In the genomic region with DNA sequence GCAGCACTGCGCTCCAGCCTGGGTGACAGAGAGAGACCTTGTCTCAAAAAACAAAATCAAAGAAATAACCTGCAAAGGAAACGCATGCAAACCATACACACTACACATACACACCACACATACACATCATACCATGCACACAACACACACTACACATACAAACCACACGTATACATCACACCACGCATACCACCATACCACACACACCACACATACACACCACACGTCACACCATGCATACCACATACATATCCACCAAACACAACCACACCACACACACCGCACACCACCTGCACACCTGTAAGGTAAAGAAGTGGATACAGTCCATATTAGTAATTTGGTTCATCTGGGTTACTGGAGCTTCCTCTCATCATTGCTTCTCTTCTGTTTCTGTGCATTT, we compare ENCODE assay signal across 23 cellular contexts. TPM values are rescaled to one million over a fixed set of nuclear protein-coding genes. Genes with fewer than 3 reads are reported as not detected.
DNase-seq lines count a peak whose midpoint lies in the region; ATAC-seq, FAIRE-seq and TF ChIP-seq lines count a peak whose summit lies in the region.
"Had no signal": no experiment of that assay in that cellular context is flagged by ENCODE, and none has a peak within 500 bp of the region (broad histone marks: within the 10 kb centered on the region; RNA-seq: fewer than 3 reads in every experiment).

No MANE protein-coding gene starts in this region.

- BruUV-seq in IMR-90 (replicated peaks; lab: Mats Ljungman, UMichigan): no TSS peak

- no peak overlapping the region for H3K14ac ChIP-seq in IMR-90 (replicated peaks; ENCODE audit: low read depth, low read length)
- no peak overlapping the region for H3K14ac ChIP-seq in H1 (ENCODE audit: insufficient read length)

- no peaks in the 10 kb centered on the region; the same call in 1 of the 2 replicates for H3K23me2 ChIP-seq in H1 (ENCODE audit: low read depth, low read length)

- POLR2A ChIA-PET in IMR-90 (lab: Charles Lee; ENCODE audit: unreplicated experiment): no interaction called here
- POLR2A ChIA-PET in H1 (lab: Charles Lee; ENCODE audit: partially characterized antibody): no interaction called here

- H2AFZ ChIP-seq in IMR-90 (replicated peaks; ENCODE audit: low read length, poor library complexity) (no peak overlapping the region), H1 (ENCODE audit: low read length) (no peak overlapping the region)

- WGBS in IMR-90 (ENCODE audit: extremely low coverage in 2 of 2, insufficient read length in 1 of 2), 2 experiments: 91% methylated on average over 2 of the region's 6 CpGs; no CpG with 5 or more reads in 1 of the 2 experiments
- 87 to 100% methylated on average over 2 to 6 of the region's 6 CpGs for WGBS in H1 (ENCODE audit: extremely low coverage in 1 of 2, insufficient coverage in 1 of 2, insufficient read length in 1 of 2, insufficient replicate concordance in 2 of 2, low coverage in 1 of 2, low lambda C conversion rate in 2 of 2, missing lambda C conversion rate in 1 of 2), 2 experiments
- WGBS in thyroid gland, 2 donors: 93 to 98% methylated on average over 6 of the region's 6 CpGs

- H3K79me2 ChIP-seq in H1 (ENCODE audit: control insufficient read depth in 1 of 2, insufficient read depth in 2 of 2, low read length in 2 of 2): no peaks in the 10 kb centered on the region

- TF ChIP-seq CTCF in IMR-90 (conservative IDR thresholded peaks at IDR 0.05; ENCODE audit: low read depth, low read length): no peak
- no peak for TF ChIP-seq CTCF in H1 (IDR thresholded peaks at IDR 0.05; ENCODE audit: control extremely low read depth in 1 of 3, insufficient read depth in 1 of 3, low read depth in 1 of 3, low read length in 3 of 3)
- TF ChIP-seq CTCF in thyroid gland (IDR thresholded peaks at IDR 0.05): no peak

- H3K9ac ChIP-seq in IMR-90 (ENCODE audit: low read depth, low read length): no peak overlapping the region
- no peak overlapping the region for H3K9ac ChIP-seq in H1 (replicated peaks in 1 of 4; ENCODE audit: extremely low read depth in 1 of 4, low read depth in 3 of 4, low read length in 3 of 4)

- H3K23ac ChIP-seq in IMR-90 (ENCODE audit: low read depth, low read length): no peak overlapping the region
- no peak overlapping the region for H3K23ac ChIP-seq in H1 (ENCODE audit: insufficient read length)

- H3K9me1 ChIP-seq in IMR-90 (ENCODE audit: insufficient read depth, low read length): no peaks in the 10 kb centered on the region

- H3K27ac ChIP-seq in IMR-90 (ENCODE audit: insufficient read depth, low read length): no peak overlapping the region
- H3K27ac ChIP-seq in H1 (ENCODE audit: low read depth, low read length): no peak overlapping the region
- no peak overlapping the region for H3K27ac ChIP-seq in thyroid gland

- TF ChIP-seq POLR2A in IMR-90 (IDR thresholded peaks at IDR 0.05; ENCODE audit: low read depth, low read length) (no peak), H1 (IDR thresholded peaks at IDR 0.05; ENCODE audit: control extremely low read depth in 1 of 2, low read depth in 2 of 2, low read length in 2 of 2) (no peak), thyroid gland (IDR thresholded peaks at IDR 0.05) (no peak)

- no peak overlapping the region for H3K18ac ChIP-seq in IMR-90 (ENCODE audit: low read depth, low read length)
- H3K18ac ChIP-seq in H1 (ENCODE audit: extremely low read depth, low read length): no peak overlapping the region

- H4K20me1 ChIP-seq in IMR-90 (ENCODE audit: insufficient read depth, low read length): no peaks in the 10 kb centered on the region
- no peaks in the 10 kb centered on the region for H4K20me1 ChIP-seq in H1 (replicated peaks in 1 of 2; ENCODE audit: control insufficient read depth in 1 of 2, insufficient read depth in 2 of 2, low read length in 2 of 2)

- dilution Hi-C loops in IMR-90 (cut with HindIII; ENCODE audit: low sequenced_read_pairs, unreplicated experiment): no loop called here

- H4K5ac ChIP-seq in IMR-90 (ENCODE audit: low read depth, low read length) (no peak overlapping the region), H1 (ENCODE audit: insufficient read length, low read depth, low read length) (no peak overlapping the region)

- no peak overlapping the region for H2BK120ac ChIP-seq in IMR-90 (ENCODE audit: low read depth, low read length)
- no peak overlapping the region for H2BK120ac ChIP-seq in H1 (replicated peaks; ENCODE audit: low read depth, low read length)

- H3K4me1 ChIP-seq in IMR-90 (ENCODE audit: control insufficient read depth, insufficient read depth, low read length) (no peaks in the 10 kb centered on the region), H1 (replicated peaks in 1 of 4; ENCODE audit: control insufficient read depth in 3 of 4, insufficient read depth in 4 of 4, low read length in 3 of 4) (no peaks in the 10 kb centered on the region), thyroid gland (no peaks in the 10 kb centered on the region)

- H4K91ac ChIP-seq in IMR-90 (ENCODE audit: insufficient read depth, low read depth, low read length) (no peak overlapping the region), H1 (replicated peaks; ENCODE audit: insufficient read length, low read length) (no peak overlapping the region)

- H2BK15ac ChIP-seq in IMR-90 (ENCODE audit: low read depth, low read length) (no peak overlapping the region), H1 (ENCODE audit: low read length) (no peak overlapping the region)

- peak overlapping the region; percentile 30 for H2BK5ac ChIP-seq in IMR-90 (ENCODE audit: low read depth, low read length, poor library complexity, severe bottlenecking)
- no peak overlapping the region for H2BK5ac ChIP-seq in H1 (ENCODE audit: low read depth, low read length)

- intact Hi-C loops in IMR-90 (cut with micrococcal nuclease) (no loop called here), thyroid gland (cut with DNase I) (no loop called here)

- TF ChIP-seq EP300 in H1 (IDR thresholded peaks at IDR 0.05; ENCODE audit: borderline replicate concordance in 1 of 2, low read depth in 2 of 2, low read length in 2 of 2): no peak

- no peak overlapping the region for H2BK12ac ChIP-seq in H1 (ENCODE audit: low read depth, low read length)

- peak; percentile 42 for FAIRE-seq in GM18507 (lab: Jason Lieb, UNC)
- no peak for FAIRE-seq in H1 (lab: Jason Lieb, UNC)
- FAIRE-seq in urothelium cell line (lab: Jason Lieb, UNC): peak; percentile 93
- FAIRE-seq: GM12892, GM19239 had no signal

- ATAC-seq in IMR-90 (ENCODE audit: low read depth): no peak
- ATAC-seq in GM21381 (IDR thresholded peaks at IDR 0.05; ENCODE audit: unreplicated experiment): no peak

- H3K4me2 ChIP-seq in IMR-90 (ENCODE audit: low read depth, low read length) (no peak overlapping the region), H1 (ENCODE audit: insufficient read depth in 1 of 2, low read depth in 2 of 2, low read length in 2 of 2) (no peak overlapping the region)

- H3K79me1 ChIP-seq in IMR-90 (ENCODE audit: low read depth in 1 of 2, low read length in 2 of 2) (no peaks in the 10 kb centered on the region), H1 (ENCODE audit: low read depth, low read length) (no peaks in the 10 kb centered on the region)

- H2AK5ac ChIP-seq in IMR-90 (ENCODE audit: low read depth, low read length): no peak overlapping the region
- H2AK5ac ChIP-seq in H1 (ENCODE audit: low read depth, low read length): no peak overlapping the region

- no peak overlapping the region for H3K4ac ChIP-seq in IMR-90 (ENCODE audit: low read depth, low read length)
- H3K4ac ChIP-seq in H1 (replicated peaks; ENCODE audit: insufficient read length, low read depth, low read length): no peak overlapping the region

- in situ Hi-C loops in IMR-90 (cut with MboI; ENCODE audit: low sequenced_read_pairs): no loop called here

- no peak overlapping the region for H3K56ac ChIP-seq in IMR-90 (ENCODE audit: extremely low read depth, insufficient read depth, low read length)
- no peak overlapping the region for H3K56ac ChIP-seq in H1 (replicated peaks; ENCODE audit: insufficient read length, low read depth, low read length)

- H3K9me3 ChIP-seq in IMR-90 (ENCODE audit: control insufficient read depth, insufficient read depth, low read length) (peaks cover 11% of the 10 kb centered on the region), H1 (ENCODE audit: insufficient read depth in 2 of 2, low read depth in 1 of 2, low read length in 1 of 2) (no peaks in the 10 kb centered on the region), thyroid gland (no peaks in the 10 kb centered on the region)

- DNase-seq in GM18507 (ENCODE audit: extremely low spot score, insufficient read length, low read depth) (no peak), IMR-90 (no peak), H1 (ENCODE audit: low read depth in 1 of 2, low spot score in 2 of 2) (no peak), urothelium cell line (ENCODE audit: low spot score) (no peak), ecto neural progenitor cell (ENCODE audit: low spot score) (no peak), thyroid gland (no peak)
- DNase-seq: C1 segment of cervical spinal cord; Calu3; CD4-positive, alpha-beta memory T cell; COR-L47; DMS53; DMS79 treated with DMSO at 0.1 percent for 48 hours; GF-D8; GOT3; H7; HCEC 1CT had no signal

- H4K8ac ChIP-seq in IMR-90 (ENCODE audit: low read depth in 2 of 2, low read length in 2 of 2): no peak overlapping the region
- H4K8ac ChIP-seq in H1 (ENCODE audit: extremely low read depth, insufficient read depth, low read length): peak overlapping the region; percentile 51; the same call in 1 of the 2 replicates

- CTCF ChIA-PET in IMR-90 (lab: Yijun Ruan, JAX): interaction anchor here (0.6 kb wide), 2 partner anchors 30 to 396 kb away, joined by 3 to 4 read pairs; no protein-coding TSS in a partner anchor
- CTCF ChIA-PET in H1 (lab: Charles Lee; ENCODE audit: partially characterized antibody): interaction anchor here (0.6 to 1.0 kb wide), 2 partner anchors 9 to 124 kb away, joined by 3 read pairs; no protein-coding TSS in a partner anchor

- H2AK9ac ChIP-seq in IMR-90 (replicated peaks; ENCODE audit: low read depth, low read length, poor library complexity): no peak overlapping the region

- H3K27me3 ChIP-seq in IMR-90 (ENCODE audit: control insufficient read depth, insufficient read depth, low read length) (no peaks in the 10 kb centered on the region), H1 (replicated peaks in 1 of 4; ENCODE audit: control insufficient read depth in 3 of 4, extremely low read depth in 1 of 4, insufficient read depth in 3 of 4, low read length in 3 of 4) (no peaks in the 10 kb centered on the region), thyroid gland (peaks cover 3% of the 10 kb centered on the region)

- no peak for TF ChIP-seq RAD21 in IMR-90 (IDR thresholded peaks at IDR 0.05; ENCODE audit: low read length)
- TF ChIP-seq RAD21 in H1 (IDR thresholded peaks at IDR 0.05 in 1 of 2, conservative IDR thresholded peaks at IDR 0.05 in 1 of 2; ENCODE audit: low read depth in 2 of 2, low read length in 2 of 2): no peak

- H3K4me3 ChIP-seq in IMR-90 (ENCODE audit: insufficient read depth, low read depth, low read length) (no peak overlapping the region), H1 (ENCODE audit: extremely low read depth in 1 of 4, insufficient read depth in 2 of 4, low read depth in 3 of 4, low read length in 4 of 4) (no peak overlapping the region), thyroid gland (replicated peaks in 1 of 3) (no peak overlapping the region)

- H3K36me3 ChIP-seq in IMR-90 (ENCODE audit: control insufficient read depth, insufficient read depth, low read length) (no peaks in the 10 kb centered on the region), H1 (ENCODE audit: control insufficient read depth in 2 of 4, insufficient read depth in 4 of 4, low read length in 3 of 4) (no peaks in the 10 kb centered on the region), thyroid gland (no peaks in the 10 kb centered on the region)

- H2BK20ac ChIP-seq in IMR-90 (ENCODE audit: low read depth, low read length) (no peak overlapping the region), H1 (ENCODE audit: low read length) (no peak overlapping the region)

RNA-seq across cellular contexts. Expression of a gene that starts 32.3 kb away (rescaled TPM):
- total RNA-seq in IMR-90 (2012; rRNA removed) (not detected in 2 replicates), thyroid gland (100 to 1,000 TPM in 1 of 4 donors, 10 to 100 TPM in 3; 23.7 to 139 (median 54.7) TPM)
- polyA plus RNA-seq in IMR-90 (2012; rRNA removed) (not detected in 2 replicates), H1 (2011; rRNA removed) (0.57 and 0.67 TPM in 2 replicates)
- polyA plus RNA-seq in IMR-90 (2012; cell fraction: cytosol; rRNA removed): not detected in 2 replicates
- polyA plus RNA-seq in IMR-90 (2012; cell fraction: nucleus; rRNA removed; ENCODE audit: low replicate concordance): not detected in 2 replicates
- 1.5 and 1.7 TPM in 2 replicates for total RNA-seq in H1 (2021; fragmentation: NEBNext Ultra II Directional; extraction: Animal tissue kit (Norgen Biotek cat#: 25700))
- 0.87 TPM for polyA plus RNA-seq in H1 (2011; cell fraction: cytosol; rRNA removed)
- 1.6 TPM for polyA plus RNA-seq in H1 (2011; cell fraction: nucleus; rRNA removed)
- 0.60 to 1.2 TPM (median 0.78 TPM) in 4 replicates for polyA plus RNA-seq in H1 (2012, experiment 1 of 2)
- polyA plus RNA-seq in H1 (2012, experiment 2 of 2): 0.42 TPM
- 0.69 TPM for polyA plus RNA-seq in H1 (2013, experiment 1 of 2)
- 0.74 TPM for polyA plus RNA-seq in H1 (2013, experiment 2 of 2)
- 3.5 and 4.2 TPM in 2 replicates for polyA minus RNA-seq in H1 (2011; rRNA and poly(A)+ RNA removed)
- 0.73 TPM for polyA minus RNA-seq in H1 (2011; cell fraction: cytosol; rRNA and poly(A)+ RNA removed)
- 6.2 TPM for polyA minus RNA-seq in H1 (2011; cell fraction: nucleus; rRNA and poly(A)+ RNA removed)
- total RNA-seq: A172, A673, Calu3, G401 had no signal
- polyA plus RNA-seq: BJ had no signal
